Comparison of ENCODE assay signal across 1 cellular context in the genomic region with DNA sequence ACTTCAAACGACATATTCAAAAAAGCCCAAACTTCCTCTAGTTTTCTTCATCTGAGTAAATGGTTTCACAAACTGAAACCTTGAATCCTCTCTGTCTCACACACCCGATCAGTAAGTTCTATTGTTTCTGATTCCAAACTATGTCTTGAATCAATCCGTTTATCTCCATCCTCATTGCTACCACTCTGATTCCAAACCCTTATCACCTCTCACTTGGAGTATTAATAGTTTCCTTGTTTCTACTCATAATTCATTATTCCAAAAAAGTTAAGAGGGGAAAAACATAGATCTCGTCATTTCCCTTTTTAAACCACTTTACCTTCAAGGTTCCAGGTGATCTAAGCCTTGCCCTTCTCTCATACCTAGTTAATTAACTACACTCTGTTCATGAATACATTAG.
TF ChIP-seq lines count a peak whose summit lies in the region.

No MANE protein-coding gene starts in this region.

TF ChIP-seq in GM23338, 12 proteins besides CTCF, POLR2A, EP300 and RAD21 (continued from another document):
- no peak for TF ChIP-seq ZNF462 (CRISPR knock-in tag; IDR thresholded peaks at IDR 0.05)
- no peak for TF ChIP-seq ZNF114 (CRISPR knock-in tag; IDR thresholded peaks at IDR 0.05)
- TF ChIP-seq ZNF331 (CRISPR knock-in tag; IDR thresholded peaks at IDR 0.05; ENCODE audit: low read depth), result no peak
- TF ChIP-seq EZH2phosphoT487 (IDR thresholded peaks at IDR 0.05; ENCODE audit: unreplicated experiment), result no peak
- TF ChIP-seq CREB1 (CRISPR knock-in tag; IDR thresholded peaks at IDR 0.05; ENCODE audit: low read depth), result no peak
- TF ChIP-seq JUNB (IDR thresholded peaks at IDR 0.05; ENCODE audit: unreplicated experiment), result no peak
- TF ChIP-seq POLR2AphosphoS5 (IDR thresholded peaks at IDR 0.05; ENCODE audit: low read depth), result no peak
- TF ChIP-seq, protein P1, sequence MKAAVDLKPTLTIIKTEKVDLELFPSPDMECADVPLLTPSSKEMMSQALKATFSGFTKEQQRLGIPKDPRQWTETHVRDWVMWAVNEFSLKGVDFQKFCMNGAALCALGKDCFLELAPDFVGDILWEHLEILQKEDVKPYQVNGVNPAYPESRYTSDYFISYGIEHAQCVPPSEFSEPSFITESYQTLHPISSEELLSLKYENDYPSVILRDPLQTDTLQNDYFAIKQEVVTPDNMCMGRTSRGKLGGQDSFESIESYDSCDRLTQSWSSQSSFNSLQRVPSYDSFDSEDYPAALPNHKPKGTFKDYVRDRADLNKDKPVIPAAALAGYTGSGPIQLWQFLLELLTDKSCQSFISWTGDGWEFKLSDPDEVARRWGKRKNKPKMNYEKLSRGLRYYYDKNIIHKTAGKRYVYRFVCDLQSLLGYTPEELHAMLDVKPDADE (IDR thresholded peaks at IDR 0.05), result no peak
- TF ChIP-seq EZH2 (IDR thresholded peaks at IDR 0.05; ENCODE audit: low read depth, unreplicated experiment), result no peak
- TF ChIP-seq NANOG (IDR thresholded peaks at IDR 0.05; ENCODE audit: borderline replicate concordance), result no peak
- TF ChIP-seq, protein P2, sequence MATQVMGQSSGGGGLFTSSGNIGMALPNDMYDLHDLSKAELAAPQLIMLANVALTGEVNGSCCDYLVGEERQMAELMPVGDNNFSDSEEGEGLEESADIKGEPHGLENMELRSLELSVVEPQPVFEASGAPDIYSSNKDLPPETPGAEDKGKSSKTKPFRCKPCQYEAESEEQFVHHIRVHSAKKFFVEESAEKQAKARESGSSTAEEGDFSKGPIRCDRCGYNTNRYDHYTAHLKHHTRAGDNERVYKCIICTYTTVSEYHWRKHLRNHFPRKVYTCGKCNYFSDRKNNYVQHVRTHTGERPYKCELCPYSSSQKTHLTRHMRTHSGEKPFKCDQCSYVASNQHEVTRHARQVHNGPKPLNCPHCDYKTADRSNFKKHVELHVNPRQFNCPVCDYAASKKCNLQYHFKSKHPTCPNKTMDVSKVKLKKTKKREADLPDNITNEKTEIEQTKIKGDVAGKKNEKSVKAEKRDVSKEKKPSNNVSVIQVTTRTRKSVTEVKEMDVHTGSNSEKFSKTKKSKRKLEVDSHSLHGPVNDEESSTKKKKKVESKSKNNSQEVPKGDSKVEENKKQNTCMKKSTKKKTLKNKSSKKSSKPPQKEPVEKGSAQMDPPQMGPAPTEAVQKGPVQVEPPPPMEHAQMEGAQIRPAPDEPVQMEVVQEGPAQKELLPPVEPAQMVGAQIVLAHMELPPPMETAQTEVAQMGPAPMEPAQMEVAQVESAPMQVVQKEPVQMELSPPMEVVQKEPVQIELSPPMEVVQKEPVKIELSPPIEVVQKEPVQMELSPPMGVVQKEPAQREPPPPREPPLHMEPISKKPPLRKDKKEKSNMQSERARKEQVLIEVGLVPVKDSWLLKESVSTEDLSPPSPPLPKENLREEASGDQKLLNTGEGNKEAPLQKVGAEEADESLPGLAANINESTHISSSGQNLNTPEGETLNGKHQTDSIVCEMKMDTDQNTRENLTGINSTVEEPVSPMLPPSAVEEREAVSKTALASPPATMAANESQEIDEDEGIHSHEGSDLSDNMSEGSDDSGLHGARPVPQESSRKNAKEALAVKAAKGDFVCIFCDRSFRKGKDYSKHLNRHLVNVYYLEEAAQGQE (IDR thresholded peaks at IDR 0.05; ENCODE audit: unreplicated experiment), result no peak
